ENCODE assay signal across 19 cellular contexts in genomic region chr4:37082912-37083311, GRCh38.
"Had no signal": no experiment of that assay in that cellular context is flagged by ENCODE, and none has a peak within 500 bp of the region (broad histone marks: within the 10 kb centered on the region; RNA-seq: fewer than 3 reads in every experiment).

No MANE protein-coding gene starts in this region.

- H3K27ac Mint-ChIP-seq: activated CD8-positive, alpha-beta T cell treated with anti-CD3 and anti-CD28 coated beads for 36 hours; activated naive CD4-positive, alpha-beta T cell treated with anti-CD3 and anti-CD28 coated beads, Interleukin-2, amount 50 U/mL, for 24 hours; activated T-cell treated with anti-CD3 and anti-CD28 coated beads, Interleukin-2, amount 50 U/mL, for 72 hours; activated T-helper 2 cell treated with anti-CD3 and anti-CD28 coated beads, Interferon-gamma antibody, Interleukin-2, Interleukin-4, amounts not matched to agents 10 μg/mL and 5 μg/mL and 100 μg/mL, durations not matched to agents 14 hours and 24 hours and 36 hours had no signal

- H3K4me3 Mint-ChIP-seq: activated CD8-positive, alpha-beta T cell treated with anti-CD3 and anti-CD28 coated beads for 36 hours; activated naive CD4-positive, alpha-beta T cell treated with anti-CD3 and anti-CD28 coated beads, Interleukin-2, amount 50 U/mL, for 24 hours; activated T-cell treated with anti-CD3 and anti-CD28 coated beads, Interleukin-2, amount 50 U/mL, for 72 hours had no signal

- H3K4me1 Mint-ChIP-seq: activated naive CD4-positive, alpha-beta T cell treated with anti-CD3 and anti-CD28 coated beads, Interleukin-2, amount 50 U/mL, for 24 hours had no signal

- H3K27me3 Mint-ChIP-seq: activated CD8-positive, alpha-beta T cell treated with anti-CD3 and anti-CD28 coated beads for 36 hours had no signal

- DNase-seq: activated CD4-positive, alpha-beta T cell treated with anti-CD3 and anti-CD28 coated beads for 4 hours; activated CD8-positive, alpha-beta memory T cell treated with anti-CD3 and anti-CD28 coated beads, Interleukin-2, amount 50 U/mL, for 4 hours; activated CD8-positive, alpha-beta T cell treated with anti-CD3 and anti-CD28 coated beads for 36 hours; activated gamma-delta T cell treated with Interleukin-2 at 50 U/mL for 16 hours; activated T-cell treated with anti-CD3 and anti-CD28 coated beads, Interleukin-2, amount 50 U/mL, for 72 hours; aorta; central memory CD4-positive, alpha-beta T cell; KBM-7; NCI-H1092; NCI-H1417; NCI-H1930; NCI-H510A treated with DMSO at 0.1 percent for 48 hours; NCI-H69; PC-9; T-helper 1 cell; WERI-Rb-1 had no signal

- ATAC-seq: activated CD4-positive, CD25-positive, alpha-beta regulatory T cell treated with anti-CD3 and anti-CD28 coated beads, Interleukin-2, amount 50 U/mL, for 24 hours; activated CD8-positive, alpha-beta T cell treated with anti-CD3 and anti-CD28 coated beads for 36 hours; activated T-cell treated with anti-CD3 and anti-CD28 coated beads, Interleukin-2, amount 50 U/mL, for 72 hours had no signal

- H3K36me3 Mint-ChIP-seq: activated naive CD4-positive, alpha-beta T cell treated with anti-CD3 and anti-CD28 coated beads, Interleukin-2, amount 50 U/mL, for 24 hours had no signal
